ENCODE assay signal across 13 cellular contexts in the genomic region with DNA sequence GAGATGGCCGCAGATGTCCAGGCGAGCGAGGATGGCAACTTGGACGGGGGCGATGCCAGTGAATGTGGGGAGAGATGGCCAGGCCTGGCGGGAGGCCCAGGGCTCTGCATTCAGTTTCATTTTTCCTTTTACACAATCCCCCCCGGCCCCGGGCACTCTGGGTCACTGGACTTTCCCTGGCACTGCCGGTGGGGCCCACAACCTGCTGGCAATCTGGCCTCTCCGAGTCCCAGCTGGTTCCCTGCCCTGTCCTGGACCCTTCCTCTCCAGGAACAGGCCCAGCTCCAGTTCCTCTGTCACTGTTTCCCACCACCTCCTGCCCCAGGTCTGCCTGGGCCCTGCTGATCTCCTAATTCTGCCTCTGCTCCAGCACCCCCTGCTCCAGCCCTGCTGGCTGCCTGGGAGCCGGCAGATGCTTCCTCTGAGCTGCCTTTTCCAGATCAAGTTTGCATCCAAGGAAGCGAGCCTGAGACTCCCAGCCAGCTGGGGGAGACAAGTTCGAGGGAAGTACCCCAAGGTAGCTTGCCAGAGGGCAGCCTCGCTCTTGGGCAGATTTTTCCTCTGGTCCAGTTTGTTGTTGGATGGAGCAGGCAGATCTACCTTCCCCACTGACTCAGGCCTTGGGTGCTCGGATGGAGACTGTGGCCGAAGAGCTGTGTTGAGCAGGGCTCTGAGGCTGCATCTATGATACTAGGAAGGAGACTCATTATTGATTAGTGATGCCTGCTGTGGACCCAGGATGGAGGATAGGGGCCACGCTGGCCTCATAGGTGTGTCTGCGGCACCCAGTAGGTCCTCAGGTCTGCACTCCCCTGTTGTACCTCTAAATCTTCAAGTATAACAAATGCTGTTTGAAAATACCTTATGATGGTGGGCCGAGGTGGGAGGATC.
DNase-seq lines count a peak whose midpoint lies in the region; ATAC-seq and TF ChIP-seq lines count a peak whose summit lies in the region.
"Had no signal": no experiment of that assay in that cellular context is flagged by ENCODE, and none has a peak within 500 bp of the region (broad histone marks: within the 10 kb centered on the region; RNA-seq: fewer than 3 reads in every experiment).

No MANE protein-coding gene starts in this region.

- peaks cover 0 to 20% (median 5%) of the 10 kb centered on the region in 3 donors for H3K4me1 ChIP-seq in gastroesophageal sphincter

- H3K27ac ChIP-seq in gastroesophageal sphincter (peak overlapping the region in 3 of 4 donors; percentile 14 to 65 (median 31)), skin epidermis (peak overlapping the region in 19 of 21 experiments; percentile 31 to 85 (median 70))

- in situ Hi-C loops in G401 (cut with HindIII; ENCODE audit: low sequenced_read_pairs): no loop called here

- TF ChIP-seq CTCF in gastroesophageal sphincter (IDR thresholded peaks at IDR 0.05): no peak

- no peak overlapping the region for H3K4me3 ChIP-seq in gastroesophageal sphincter
- no peak overlapping the region for H3K4me3 ChIP-seq in skin epidermis

- ATAC-seq in T-helper 17 cell (no peak), gastroesophageal sphincter (no peak), HG03442 (IDR thresholded peaks at IDR 0.05; ENCODE audit: unreplicated experiment) (no peak), GM18909 (IDR thresholded peaks at IDR 0.05; ENCODE audit: poor library complexity, unreplicated experiment) (no peak), HG02852 (IDR thresholded peaks at IDR 0.05; ENCODE audit: unreplicated experiment) (no peak)
- ATAC-seq in activated naive CD4-positive, alpha-beta T cell treated with anti-CD3 and anti-CD28 coated beads, Interleukin-2, amount 50 U/mL, for 72 hours: no peak
- ATAC-seq: stimulated activated effector memory CD8-positive, alpha-beta T cell treated with anti-CD3 and anti-CD28 coated beads, Interleukin-12 subunit alpha, Interleukin-12 subunit beta, amount 100 ng/mL, for 72 hours had no signal

- no peak for TF ChIP-seq POLR2A in gastroesophageal sphincter (IDR thresholded peaks at IDR 0.05)

- DNase-seq in G401 (ENCODE audit: low spot score): peak; percentile 17
- DNase-seq in T-helper 17 cell: no peak
- no peak for DNase-seq in activated naive CD4-positive, alpha-beta T cell treated with anti-CD3 and anti-CD28 coated beads, Interleukin-2, amount 50 U/mL, for 72 hours (ENCODE audit: low spot score in 2 of 2)
- DNase-seq: CD8-positive, alpha-beta memory T cell; cerebellar nuclear complex; NCI-H1436 treated with DMSO at 0.1 percent for 48 hours; stimulated activated CD4-positive, alpha-beta T cell treated with anti-CD3 and anti-CD28 coated beads, Interleukin-1b, Interleukin-23, amount 100 ng/mL, for 48 hours had no signal

- H3K27me3 ChIP-seq in gastroesophageal sphincter: no peaks in the 10 kb centered on the region

- peaks cover 8% of the 10 kb centered on the region for H3K36me3 Mint-ChIP-seq in T-helper 17 cell (ENCODE audit: low read depth)
- no peaks in the 10 kb centered on the region for H3K36me3 Mint-ChIP-seq in activated naive CD4-positive, alpha-beta T cell treated with anti-CD3 and anti-CD28 coated beads, Interleukin-2, amount 50 U/mL, for 72 hours
- H3K36me3 Mint-ChIP-seq: CD8-positive, alpha-beta memory T cell; stimulated activated effector memory CD8-positive, alpha-beta T cell treated with anti-CD3 and anti-CD28 coated beads, Interleukin-12 subunit alpha, Interleukin-12 subunit beta, amount 100 ng/mL, for 72 hours had no signal

- H3K27me3 Mint-ChIP-seq in T-helper 17 cell: peaks cover 59% of the 10 kb centered on the region

- peaks cover 5% of the 10 kb centered on the region for H3K4me1 Mint-ChIP-seq in T-helper 17 cell
- H3K4me1 Mint-ChIP-seq: CD8-positive, alpha-beta memory T cell had no signal

- H3K9me3 Mint-ChIP-seq in activated naive CD4-positive, alpha-beta T cell treated with anti-CD3 and anti-CD28 coated beads, Interleukin-2, amount 50 U/mL, for 72 hours: no peaks in the 10 kb centered on the region
- H3K9me3 Mint-ChIP-seq: CD8-positive, alpha-beta memory T cell; stimulated activated effector memory CD8-positive, alpha-beta T cell treated with anti-CD3 and anti-CD28 coated beads, Interleukin-12 subunit alpha, Interleukin-12 subunit beta, amount 100 ng/mL, for 72 hours had no signal

- H3K9me3 ChIP-seq in T-helper 17 cell (ENCODE audit: control insufficient read depth, low read length, poor library complexity, severe bottlenecking) (no peaks in the 10 kb centered on the region), gastroesophageal sphincter (no peaks in the 10 kb centered on the region)

- no peak overlapping the region for H3K4me3 Mint-ChIP-seq in T-helper 17 cell
- H3K4me3 Mint-ChIP-seq: stimulated activated effector memory CD8-positive, alpha-beta T cell treated with anti-CD3 and anti-CD28 coated beads, Interleukin-12 subunit alpha, Interleukin-12 subunit beta, amount 100 ng/mL, for 72 hours had no signal

- peak overlapping the region; percentile 32 for H3K27ac Mint-ChIP-seq in T-helper 17 cell
- H3K27ac Mint-ChIP-seq in activated naive CD4-positive, alpha-beta T cell treated with anti-CD3 and anti-CD28 coated beads, Interleukin-2, amount 50 U/mL, for 72 hours: peak overlapping the region in 1 of 2 donors; percentile 54

- H3K36me3 ChIP-seq in gastroesophageal sphincter: no peaks in the 10 kb centered on the region

- TF ChIP-seq EP300 in gastroesophageal sphincter (IDR thresholded peaks at IDR 0.05): no peak

- WGBS in gastroesophageal sphincter (ENCODE audit: low coverage in 1 of 2), 2 donors: 85% methylated on average over 10 of the region's 19 CpGs; no CpG with 5 or more reads in 1 of the 2 donors
